8 cellular contexts compared by ENCODE assay signal in the genomic region with DNA sequence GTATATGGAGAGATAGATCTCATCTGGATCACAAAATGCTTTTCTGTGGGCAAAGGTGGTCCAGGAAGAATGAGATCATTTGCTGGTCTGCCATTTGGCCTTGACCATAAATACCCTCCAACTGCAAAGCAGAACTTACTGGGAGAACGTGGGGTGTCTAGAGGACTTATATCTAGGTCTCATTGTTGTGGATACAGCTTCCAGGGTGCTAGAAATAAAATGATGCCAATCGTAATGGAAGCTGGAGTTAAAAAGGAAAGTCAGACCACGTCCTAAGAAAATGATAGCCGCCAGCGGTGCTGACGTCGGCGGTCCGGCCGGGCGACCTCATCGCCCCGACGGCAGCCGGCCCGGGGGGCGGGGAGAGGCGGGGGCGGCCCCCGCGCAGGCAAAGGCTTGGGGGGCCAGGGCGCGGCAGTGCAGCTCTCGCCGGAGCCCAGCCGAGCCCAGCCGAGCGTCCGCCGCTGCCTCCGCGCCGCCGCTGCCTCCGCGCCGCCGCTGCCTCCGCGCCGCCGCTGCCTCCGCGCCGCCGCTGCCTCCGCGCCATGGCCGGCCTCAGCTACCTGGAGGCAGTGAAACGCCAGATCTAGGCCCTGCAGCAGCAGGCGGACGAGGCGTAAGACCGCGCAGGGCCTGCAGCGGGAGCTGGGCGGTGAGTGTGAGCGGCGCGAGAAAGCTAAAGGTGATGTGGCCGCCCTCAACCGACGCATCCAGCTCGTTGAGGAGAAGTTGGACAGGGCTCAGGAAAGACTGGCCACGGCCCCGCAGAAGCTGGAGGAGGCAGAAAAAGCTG.
DNase-seq lines count a peak whose midpoint lies in the region; ATAC-seq and TF ChIP-seq lines count a peak whose summit lies in the region.

No MANE protein-coding gene starts in this region.

- peak overlapping the region; percentile 58 for H3K4me3 ChIP-seq in AG04449 (ENCODE audit: low read depth, low read length)
- peak overlapping the region; percentile 71 for H3K4me3 ChIP-seq in osteoblast (ENCODE audit: insufficient read depth, low read length)
- H3K4me3 ChIP-seq in transverse colon: peak overlapping the region; percentile 44 to 64 (median 51)

- H3K4me1 ChIP-seq in osteoblast (ENCODE audit: insufficient read depth, low read length): peaks cover 24% of the 10 kb centered on the region
- H3K4me1 ChIP-seq in transverse colon: peaks cover 0 to 11% (median 2%) of the 10 kb centered on the region in 4 donors

- H3K27me3 ChIP-seq in osteoblast (ENCODE audit: insufficient read depth, low read length) (no peaks in the 10 kb centered on the region), transverse colon (no peaks in the 10 kb centered on the region)

- H4K20me1 ChIP-seq in osteoblast (ENCODE audit: insufficient read depth, low read length): no peaks in the 10 kb centered on the region

- 4% methylated on average over 39 of the region's 66 CpGs; no CpG with 5 or more reads in 1 of the 2 donors for WGBS in transverse colon (ENCODE audit: low coverage in 1 of 2), 2 donors

- no peaks in the 10 kb centered on the region for H3K9me3 ChIP-seq in osteoblast (ENCODE audit: low read depth, low read length)
- no peaks in the 10 kb centered on the region for H3K9me3 ChIP-seq in transverse colon

- H3K79me2 ChIP-seq in osteoblast (ENCODE audit: insufficient read depth, low read length): peaks cover 7% of the 10 kb centered on the region

- POLR2A ChIA-PET in AG04449 (lab: Yijun Ruan, JAX): interaction anchor here (0.6 to 1.6 kb wide), 7 partner anchors 9 to 419 kb away, joined by 3 to 4 read pairs (median 4); a partner anchor contains a TSS

- peak overlapping the region; percentile 88 for H2AFZ ChIP-seq in osteoblast (ENCODE audit: low read length)

- H3K36me3 ChIP-seq in osteoblast (ENCODE audit: insufficient read depth, low read length): no peaks in the 10 kb centered on the region
- H3K36me3 ChIP-seq in transverse colon: no peaks in the 10 kb centered on the region

- TF ChIP-seq CTCF in AG04449 (IDR thresholded peaks at IDR 0.05; ENCODE audit: insufficient read depth, low read length, missing control alignments) (peak; percentile 14), osteoblast (IDR thresholded peaks at IDR 0.05; ENCODE audit: extremely low read depth, low read depth, low read length) (no peak), transverse colon (IDR thresholded peaks at IDR 0.05) (no peak)

- H3K27ac ChIP-seq in osteoblast (ENCODE audit: low read depth, low read length): peak overlapping the region; percentile 88
- peak overlapping the region; percentile 80 to 88 (median 84) for H3K27ac ChIP-seq in transverse colon

- ATAC-seq in GM18858 (IDR thresholded peaks at IDR 0.05; ENCODE audit: unreplicated experiment) (peak; percentile 63), HG03060 (IDR thresholded peaks at IDR 0.05; ENCODE audit: low read depth, unreplicated experiment) (peak; percentile 40)

- no peak for TF ChIP-seq POLR2A in transverse colon (IDR thresholded peaks at IDR 0.05)

- peak overlapping the region; percentile 90 for H3K4me2 ChIP-seq in osteoblast (ENCODE audit: insufficient read depth, low read length)

- CTCF ChIA-PET in AG04449 (lab: Yijun Ruan, JAX): interaction anchor here (1.0 to 1.2 kb wide), 3 partner anchors 17 to 181 kb away, joined by 3 read pairs; no protein-coding TSS in a partner anchor

- DNase-seq in AG04449 (ENCODE audit: low read depth, low spot score): no peak
- DNase-seq in NOMO-1 treated with DMSO at 0.1 percent for 48 hours (lab: John Stamatoyannopoulos, UW; ENCODE audit: unreplicated experiment): peak; percentile 44
- DNase-seq in activated T-helper 9 cell treated with anti-CD3 and anti-CD28 coated beads, Interleukin-2, amount 50 U/mL, for 16 hours (ENCODE audit: low read depth): peak; percentile 31
- peak; percentile 42 for DNase-seq in foreskin melanocyte
- peak; percentile 92 for DNase-seq in osteoblast (ENCODE audit: insufficient read length, low spot score, missing footprints)
- DNase-seq in transverse colon: peak; percentile 48

- in situ Hi-C loops in transverse colon (cut with MboI; ENCODE audit: low pct_ligation_motif_present in 1 of 4, low pct_unique_long_range_greater_than_20kb in 1 of 4, low sequenced_read_pairs in 3 of 4): no loop called here

- intact Hi-C loops in transverse colon (cut with DNase I; ENCODE audit: low total_unique reads): no loop called here

- no peak for TF ChIP-seq EP300 in transverse colon (IDR thresholded peaks at IDR 0.05; ENCODE audit: low read depth)
